In genomic region chr7:142110638-142111037, GRCh38 we compare ENCODE assay signal across 21 cellular contexts. TPM values are rescaled to one million over a fixed set of nuclear protein-coding genes. Genes with fewer than 3 reads are reported as not detected.
"Had no signal": no experiment of that assay in that cellular context is flagged by ENCODE, and none has a peak within 500 bp of the region (broad histone marks: within the 10 kb centered on the region; RNA-seq: fewer than 3 reads in every experiment).

No MANE protein-coding gene starts in this region.

- H3K4me3 ChIP-seq: dorsolateral prefrontal cortex, gastrocnemius medialis, left ventricle myocardium inferior, lower lobe of right lung, sigmoid colon, skin epidermis, suprapubic skin, thyroid gland had no signal

- ATAC-seq: esophagus mucosa; gastrocnemius medialis; lower lobe of right lung; natural killer cell; stimulated activated naive CD8-positive, alpha-beta T cell treated with anti-CD3 and anti-CD28 coated beads, Interleukin-15, Interleukin-2, amounts not matched to agents 100 U/mL and 50 U/mL, for 24 hours had no signal

- DNase-seq: cortex of kidney; dorsolateral prefrontal cortex; effector CD8-positive, alpha-beta T cell; gastrocnemius medialis; immature natural killer cell; left ventricle myocardium inferior; lower lobe of right lung; natural killer cell; posterior cingulate gyrus; sigmoid colon; stimulated activated CD4-positive, alpha-beta T cell treated with anti-CD3 and anti-CD28 coated beads, Interleukin-12 subunit alpha, Interleukin-12 subunit beta, amount 100 ng/mL, for 4 hours; stimulated activated CD4-positive, alpha-beta T cell treated with anti-CD3 and anti-CD28 coated beads, Interleukin-2, amount 100 ng/mL, for 48 hours; stimulated activated naive CD8-positive, alpha-beta T cell treated with anti-CD3 and anti-CD28 coated beads, Interleukin-15, Interleukin-2, amounts not matched to agents 100 U/mL and 50 U/mL, for 24 hours; thyroid gland had no signal

- H3K4me1 ChIP-seq: gastrocnemius medialis, left ventricle myocardium inferior, lower lobe of right lung, sigmoid colon, suprapubic skin, thyroid gland had no signal

- H3K27me3 ChIP-seq: gastrocnemius medialis, sigmoid colon, suprapubic skin, thyroid gland had no signal

- H3K27ac ChIP-seq: dorsolateral prefrontal cortex, gastrocnemius medialis, left ventricle myocardium inferior, lower lobe of right lung, sigmoid colon, skin epidermis, suprapubic skin, thyroid gland had no signal

- H3K9me3 ChIP-seq: gastrocnemius medialis, left ventricle myocardium inferior, lower lobe of right lung, sigmoid colon, suprapubic skin, thyroid gland had no signal

- H3K36me3 ChIP-seq: gastrocnemius medialis, left ventricle myocardium inferior, lower lobe of right lung, sigmoid colon, suprapubic skin, thyroid gland had no signal

RNA-seq across cellular contexts. Expression of gene MGAM2, which starts 0.9 kb away (rescaled TPM):
- total RNA-seq: fibroblast of villous mesenchyme, left ventricle myocardium inferior, myocyte, osteocyte, pulmonary artery endothelial cell, thyroid gland had no signal
